12 cellular contexts compared by ENCODE assay signal in genomic region chr10:119314061-119314460, GRCh38.
DNase-seq lines count a peak whose midpoint lies in the region; ATAC-seq and TF ChIP-seq lines count a peak whose summit lies in the region.
"Had no signal": no experiment of that assay in that cellular context is flagged by ENCODE, and none has a peak within 500 bp of the region (broad histone marks: within the 10 kb centered on the region; RNA-seq: fewer than 3 reads in every experiment).

No MANE protein-coding gene starts in this region.

- CTCF ChIA-PET in CD8-positive, alpha-beta memory T cell (lab: Charles Lee): interaction anchor here (0.8 kb wide), 1 partner anchor 558 kb away, joined by 3 read pairs; no protein-coding TSS in a partner anchor

- peak overlapping the region; percentile 31 to 85 (median 60) for H3K27ac Mint-ChIP-seq in IgD-negative memory B cell
- H3K27ac Mint-ChIP-seq in CD8-positive, alpha-beta memory T cell: peak overlapping the region in 4 of 8 donors; percentile 11 to 90 (median 42)

- DNase-seq in coronary artery (ENCODE audit: low spot score) (no peak), psoas muscle (no peak), GF-D8 (lab: John Stamatoyannopoulos, UW) (no peak), SKM-1 (lab: John Stamatoyannopoulos, UW; ENCODE audit: unreplicated experiment) (no peak)
- DNase-seq in CD8-positive, alpha-beta memory T cell: no peak
- DNase-seq: HCEC 1CT, NCI-H1417, NCI-H446 treated with DMSO at 0.1 percent for 48 hours, right lobe of liver had no signal

- H3K36me3 ChIP-seq in BLaER1 (no peaks in the 10 kb centered on the region), psoas muscle (ENCODE audit: insufficient read depth in 1 of 2, low read depth in 1 of 2) (no peaks in the 10 kb centered on the region)
- H3K36me3 ChIP-seq in CD8-positive, alpha-beta memory T cell (ENCODE audit: insufficient read depth, low read length): no peaks in the 10 kb centered on the region
- H3K36me3 ChIP-seq: right lobe of liver had no signal

- peaks cover 66% of the 10 kb centered on the region for H4K20me1 ChIP-seq in BLaER1

- no peaks in the 10 kb centered on the region for H3K9me3 ChIP-seq in BLaER1
- H3K9me3 ChIP-seq in psoas muscle: no peaks in the 10 kb centered on the region
- H3K9me3 ChIP-seq in CD8-positive, alpha-beta memory T cell (ENCODE audit: low read length): no peaks in the 10 kb centered on the region
- H3K9me3 ChIP-seq: right lobe of liver had no signal

- no peak overlapping the region for H3K9ac ChIP-seq in BLaER1

- H3K27me3 ChIP-seq in BLaER1 (peaks cover 93% of the 10 kb centered on the region), psoas muscle (ENCODE audit: insufficient read depth in 3 of 3, low read length in 2 of 3) (no peaks in the 10 kb centered on the region)
- H3K27me3 ChIP-seq in CD8-positive, alpha-beta memory T cell (ENCODE audit: insufficient read depth, low read length, poor library complexity, severe bottlenecking): no peaks in the 10 kb centered on the region
- H3K27me3 ChIP-seq: right lobe of liver had no signal

- no peak for ATAC-seq in psoas muscle
- ATAC-seq: right lobe of liver had no signal

- 66 to 83% (median 72%) methylated on average over 11 of the region's 11 CpGs for WGBS in psoas muscle, 3 donors

- no peak overlapping the region for H3K27ac ChIP-seq in BLaER1
- peak overlapping the region; percentile 88 to 93 for H3K27ac ChIP-seq in coronary artery
- peak overlapping the region; percentile 60 for H3K27ac ChIP-seq in psoas muscle
- H3K27ac ChIP-seq in CD8-positive, alpha-beta memory T cell (ENCODE audit: low read depth, low read length): no peak overlapping the region
- H3K27ac ChIP-seq: right lobe of liver had no signal

- peak overlapping the region in 3 of 4 donors; percentile 24 to 86 (median 67) for H3K4me3 Mint-ChIP-seq in IgD-negative memory B cell
- peak overlapping the region in 3 of 7 donors; percentile 9 to 23 (median 13) for H3K4me3 Mint-ChIP-seq in CD8-positive, alpha-beta memory T cell

- TF ChIP-seq CTCF in coronary artery (IDR thresholded peaks at IDR 0.05) (no peak), psoas muscle (IDR thresholded peaks at IDR 0.05) (no peak)

- peaks cover 50 to 75% (median 51%) of the 10 kb centered on the region in 3 donors for H3K4me1 Mint-ChIP-seq in IgD-negative memory B cell
- peaks cover 31 to 70% (median 45%) of the 10 kb centered on the region in 3 donors for H3K4me1 Mint-ChIP-seq in CD8-positive, alpha-beta memory T cell

- H3K27me3 Mint-ChIP-seq in IgD-negative memory B cell: no peaks in the 10 kb centered on the region
- H3K27me3 Mint-ChIP-seq in CD8-positive, alpha-beta memory T cell: peaks cover 0 to 6% of the 10 kb centered on the region in 2 donors

- peaks cover 10% of the 10 kb centered on the region for H3K36me3 Mint-ChIP-seq in IgD-negative memory B cell
- H3K36me3 Mint-ChIP-seq in CD8-positive, alpha-beta memory T cell: peaks cover 0 to 1% (median 0%) of the 10 kb centered on the region in 3 donors

- H3K9me3 Mint-ChIP-seq in IgD-negative memory B cell: no peaks in the 10 kb centered on the region
- H3K9me3 Mint-ChIP-seq in CD8-positive, alpha-beta memory T cell: peaks cover 0 to 2% (median 0%) of the 10 kb centered on the region in 5 donors

- intact Hi-C loops in psoas muscle (cut with DNase I): no loop called here

- H3K4me1 ChIP-seq in BLaER1 (peaks cover 43% of the 10 kb centered on the region), psoas muscle (peaks cover 7% of the 10 kb centered on the region)
- peaks cover 37% of the 10 kb centered on the region for H3K4me1 ChIP-seq in CD8-positive, alpha-beta memory T cell (ENCODE audit: insufficient read depth, low read length)

- H3K4me3 ChIP-seq in BLaER1: no peak overlapping the region
- H3K4me3 ChIP-seq in coronary artery: no peak overlapping the region
- no peak overlapping the region for H3K4me3 ChIP-seq in psoas muscle
- H3K4me3 ChIP-seq in CD8-positive, alpha-beta memory T cell (ENCODE audit: low read length): no peak overlapping the region
- H3K4me3 ChIP-seq: lung, right lobe of liver had no signal

- H3K4me2 ChIP-seq in BLaER1: peak overlapping the region; percentile 77

- POLR2A ChIA-PET in CD8-positive, alpha-beta memory T cell (lab: Charles Lee): no interaction called here

Comparison
In these comparisons a context has a peak if more than half of its experiments do, and no peak if none do; other contexts are left out.
1. H3K27ac ChIP-seq: peak in coronary artery (2 of 2) and psoas muscle (single experiment); none in BLaER1 (single experiment) and CD8-positive, alpha-beta memory T cell (single experiment).